21 cellular contexts compared by ENCODE assay signal in genomic region chr4:75412746-75413145, GRCh38.
"Had no signal": no experiment of that assay in that cellular context is flagged by ENCODE, and none has a peak within 500 bp of the region (broad histone marks: within the 10 kb centered on the region; RNA-seq: fewer than 3 reads in every experiment).

No MANE protein-coding gene starts in this region.

- H3K27ac ChIP-seq: KMS-11, RWPE1 had no signal

- H3K4me3 ChIP-seq: K562 had no signal

- DNase-seq: Kasumi-1; MM.1S; NCI-H1092 treated with DMSO at 0.1 percent for 48 hours; NCI-H1436; NCI-H187; NCI-H2029; NCI-H2081 treated with DMSO at 0.1 percent for 48 hours; NCI-H2171; NCI-H226; NCI-H446; NCI-H524; NCI-H526 treated with DMSO at 0.1 percent for 48 hours; NCI-H748 treated with DMSO at 0.1 percent for 48 hours; NK-92 treated with Interleukin-12 subunit alpha and Interleukin-12 subunit beta, amount 100 ng/mL, for 24 hours; PC-3; SHP77 had no signal

- H3K9ac ChIP-seq: KMS-11 had no signal

- ATAC-seq: K562, Panc1, PC-3, SK-N-SH treated with all-trans-retinoic acid at 6 μM for 48 hours had no signal

- H3K4me2 ChIP-seq: KMS-11 had no signal
